Comparison of ENCODE assay signal across 24 cellular contexts in the genomic region with DNA sequence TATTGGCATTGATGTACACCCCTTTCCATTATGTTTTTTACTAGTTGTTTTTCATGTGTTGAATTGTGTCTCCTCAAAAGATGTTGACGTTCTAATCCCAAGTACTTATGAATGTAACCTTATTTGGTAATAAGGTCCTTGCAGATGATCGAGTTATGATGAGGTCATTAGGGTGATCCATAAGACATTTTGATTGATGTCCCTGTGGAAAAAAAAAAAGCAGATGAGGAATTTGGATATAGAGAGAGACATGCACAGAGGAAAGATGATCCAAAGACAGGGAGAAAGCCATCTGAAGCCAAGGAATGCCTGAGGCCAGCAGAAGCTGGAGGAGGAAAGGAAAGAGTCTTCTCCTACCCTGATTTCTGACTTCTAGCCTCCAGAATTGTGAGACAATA.
"Had no signal": no experiment of that assay in that cellular context is flagged by ENCODE, and none has a peak within 500 bp of the region (broad histone marks: within the 10 kb centered on the region; RNA-seq: fewer than 3 reads in every experiment).

No MANE protein-coding gene starts in this region.

- H3K9me3 Mint-ChIP-seq: activated CD4-positive, alpha-beta T cell treated with anti-CD3 and anti-CD28 coated beads, Interleukin-2, amount 10 ng/mL, durations not matched to agents 24 days and 14 days; activated naive CD8-positive, alpha-beta T cell treated with anti-CD3 and anti-CD28 coated beads, Interleukin-2, amount 50 U/mL, for 24 hours; activated T-cell treated with anti-CD3 and anti-CD28 coated beads, Interleukin-2, amount 50 U/mL, for 24 hours; WTC11 had no signal

- H3K4me3 ChIP-seq: MG63 had no signal

- H3K27ac ChIP-seq: KMS-11 had no signal

- H3K27ac Mint-ChIP-seq: activated CD4-positive, alpha-beta T cell treated with anti-CD3 and anti-CD28 coated beads, Interleukin-2, amount 10 ng/mL, durations not matched to agents 24 days and 14 days; activated CD8-positive, alpha-beta memory T cell treated with anti-CD3 and anti-CD28 coated beads, Interleukin-2, amount 10 ng/mL, durations not matched to agents 7 days and 5 days; activated naive CD4-positive, alpha-beta T cell treated with anti-CD3 and anti-CD28 coated beads, Interleukin-2, amount 50 U/mL, for 72 hours; activated naive CD8-positive, alpha-beta T cell treated with anti-CD3 and anti-CD28 coated beads, Interleukin-2, amount 50 U/mL, for 24 hours; activated T-cell treated with anti-CD3 and anti-CD28 coated beads, Interleukin-2, amount 50 U/mL, for 24 hours; T-helper 17 cell; WTC11 had no signal

- H3K4me1 Mint-ChIP-seq: activated CD4-positive, alpha-beta T cell treated with anti-CD3 and anti-CD28 coated beads, Interleukin-2, amount 10 ng/mL, durations not matched to agents 24 days and 14 days; activated CD8-positive, alpha-beta memory T cell treated with anti-CD3 and anti-CD28 coated beads, Interleukin-2, amount 10 ng/mL, durations not matched to agents 7 days and 5 days; activated naive CD8-positive, alpha-beta T cell treated with anti-CD3 and anti-CD28 coated beads, Interleukin-2, amount 50 U/mL, for 24 hours; T-helper 17 cell; WTC11 had no signal

- H3K36me3 Mint-ChIP-seq: activated CD8-positive, alpha-beta memory T cell treated with anti-CD3 and anti-CD28 coated beads, Interleukin-2, amount 10 ng/mL, durations not matched to agents 7 days and 5 days; activated naive CD4-positive, alpha-beta T cell treated with anti-CD3 and anti-CD28 coated beads, Interleukin-2, amount 50 U/mL, for 72 hours; WTC11 had no signal

- H3K9me3 ChIP-seq: MG63 had no signal

- H3K27me3 Mint-ChIP-seq: activated CD4-positive, alpha-beta T cell treated with anti-CD3 and anti-CD28 coated beads, Interleukin-2, amount 10 ng/mL, durations not matched to agents 24 days and 14 days; activated CD8-positive, alpha-beta memory T cell treated with anti-CD3 and anti-CD28 coated beads, Interleukin-2, amount 10 ng/mL, durations not matched to agents 7 days and 5 days; activated naive CD8-positive, alpha-beta T cell treated with anti-CD3 and anti-CD28 coated beads, Interleukin-2, amount 50 U/mL, for 24 hours; activated T-cell treated with anti-CD3 and anti-CD28 coated beads, Interleukin-2, amount 50 U/mL, for 24 hours; T-helper 17 cell had no signal

- H3K9ac ChIP-seq: KMS-11 had no signal

- ATAC-seq: activated CD8-positive, alpha-beta memory T cell treated with anti-CD3 and anti-CD28 coated beads, Interleukin-2, amount 10 ng/mL, durations not matched to agents 7 days and 5 days; activated naive CD4-positive, alpha-beta T cell treated with anti-CD3 and anti-CD28 coated beads, Interleukin-2, amount 50 U/mL, for 72 hours; activated naive CD8-positive, alpha-beta T cell treated with anti-CD3 and anti-CD28 coated beads, Interleukin-2, amount 50 U/mL, for 24 hours; PC-3; T-helper 17 cell; WTC11 had no signal

- DNase-seq: activated CD4-positive, alpha-beta T cell treated with anti-CD3 and anti-CD28 coated beads for 1 hour; activated CD4-positive, alpha-beta T cell treated with anti-CD3 and anti-CD28 coated beads, Interleukin-2, amount 10 ng/mL, durations not matched to agents 24 days and 14 days; activated CD4-positive, alpha-beta T cell treated with anti-CD3 and anti-CD28 coated beads, Interleukin-2, amount 50 U/mL, for 48 hours; activated CD8-positive, alpha-beta memory T cell treated with anti-CD3 and anti-CD28 coated beads, Interleukin-2, amount 10 ng/mL, durations not matched to agents 7 days and 5 days; activated effector memory CD4-positive, alpha-beta T cell treated with anti-CD3 and anti-CD28 coated beads, Interleukin-2, amount 50 U/mL, for 16 hours; activated naive CD4-positive, alpha-beta T cell treated with Interleukin-2 at 50 U/mL for 16 hours; activated naive CD8-positive, alpha-beta T cell treated with anti-CD3 and anti-CD28 coated beads, Interleukin-2, amount 50 U/mL, for 24 hours; activated T-cell treated with anti-CD3 and anti-CD28 coated beads, Interleukin-2, amount 50 U/mL, for 24 hours; cerebellar nuclear complex; MG63; MV-4-11; NCI-H1092 treated with DMSO at 0.1 percent for 48 hours; NCI-H1436; NCI-H187; NCI-H2081; NCI-H446; NCI-H524; PC-3; SIG-M5; T-helper 17 cell; T-helper 9 cell had no signal

- H3K36me3 ChIP-seq: MG63 had no signal

- H3K4me3 Mint-ChIP-seq: activated CD4-positive, alpha-beta T cell treated with anti-CD3 and anti-CD28 coated beads, Interleukin-2, amount 10 ng/mL, durations not matched to agents 24 days and 14 days; activated CD8-positive, alpha-beta memory T cell treated with anti-CD3 and anti-CD28 coated beads, Interleukin-2, amount 10 ng/mL, durations not matched to agents 7 days and 5 days; activated naive CD8-positive, alpha-beta T cell treated with anti-CD3 and anti-CD28 coated beads, Interleukin-2, amount 50 U/mL, for 24 hours; activated T-cell treated with anti-CD3 and anti-CD28 coated beads, Interleukin-2, amount 50 U/mL, for 24 hours; T-helper 17 cell; WTC11 had no signal

- H3K27me3 ChIP-seq: MG63 had no signal

- H3K4me2 ChIP-seq: KMS-11 had no signal
